ENCODE assay signal across 1 cellular context in the genomic region with DNA sequence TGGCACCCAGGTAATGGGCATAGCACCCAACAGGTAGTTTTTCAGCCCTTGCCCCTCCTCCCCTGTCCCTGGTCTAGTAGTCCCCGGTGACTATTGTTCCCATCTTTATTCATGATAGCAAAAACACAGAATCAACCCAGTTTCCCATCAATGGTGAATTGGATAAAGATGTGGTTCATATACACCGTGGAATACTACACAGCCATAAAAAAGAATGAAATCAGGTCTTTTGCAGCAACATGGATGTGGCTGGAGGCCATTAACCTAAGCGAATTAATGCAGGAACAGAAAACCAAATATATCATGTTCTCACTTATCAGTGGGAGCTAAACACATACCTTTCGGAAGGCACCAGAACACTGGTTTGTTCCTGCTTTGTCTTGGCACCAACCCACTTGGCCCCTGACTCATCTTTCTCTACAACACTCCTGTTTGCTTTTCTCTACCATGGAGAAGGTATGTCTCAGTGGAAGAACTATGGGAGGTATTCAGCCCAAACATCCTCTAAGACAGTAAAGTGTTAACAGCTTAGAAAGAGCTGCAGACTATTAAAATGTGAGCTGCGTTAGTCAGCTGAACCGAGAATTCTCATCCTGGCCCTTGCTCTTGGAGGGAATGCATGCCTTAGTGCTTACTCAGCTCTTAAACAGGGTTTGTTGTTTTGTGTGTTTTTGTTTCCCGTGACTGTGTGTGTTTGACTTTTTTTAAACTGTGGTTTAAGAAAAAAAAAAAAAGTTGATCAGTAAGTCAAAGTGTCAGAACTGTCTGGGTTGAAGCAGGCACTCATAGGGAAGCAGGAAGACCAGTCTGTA.
TF ChIP-seq lines count a peak whose summit lies in the region.

No MANE protein-coding gene starts in this region.

TF ChIP-seq in SK-N-SH, 30 proteins besides CTCF, POLR2A, EP300 and RAD21 (continued from another document):
- TF ChIP-seq FOSL2 (IDR thresholded peaks at IDR 0.05; ENCODE audit: borderline replicate concordance, low read depth) = peak; percentile 83
- TF ChIP-seq NRF1 (IDR thresholded peaks at IDR 0.05; ENCODE audit: low read depth, low read length) = no peak
- peak; percentile 53; the same call in 1 of the 2 replicates for TF ChIP-seq POLR2AphosphoS5 (IDR thresholded peaks at IDR 0.05; ENCODE audit: low read depth, low read length)
- TF ChIP-seq, protein P1, sequence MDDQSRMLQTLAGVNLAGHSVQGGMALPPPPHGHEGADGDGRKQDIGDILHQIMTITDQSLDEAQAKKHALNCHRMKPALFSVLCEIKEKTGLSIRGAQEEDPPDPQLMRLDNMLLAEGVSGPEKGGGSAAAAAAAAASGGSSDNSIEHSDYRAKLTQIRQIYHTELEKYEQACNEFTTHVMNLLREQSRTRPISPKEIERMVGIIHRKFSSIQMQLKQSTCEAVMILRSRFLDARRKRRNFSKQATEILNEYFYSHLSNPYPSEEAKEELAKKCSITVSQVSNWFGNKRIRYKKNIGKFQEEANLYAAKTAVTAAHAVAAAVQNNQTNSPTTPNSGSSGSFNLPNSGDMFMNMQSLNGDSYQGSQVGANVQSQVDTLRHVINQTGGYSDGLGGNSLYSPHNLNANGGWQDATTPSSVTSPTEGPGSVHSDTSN (IDR thresholded peaks at IDR 0.05) = peak; percentile 75
- TF ChIP-seq SIN3A (IDR thresholded peaks at IDR 0.05; ENCODE audit: borderline replicate concordance, low read depth, low read length) = peak; percentile 22; the same call in 1 of the 2 replicates
- TF ChIP-seq TEAD4 (IDR thresholded peaks at IDR 0.05; ENCODE audit: borderline replicate concordance, insufficient read depth) = peak; percentile 80
- no peak for TF ChIP-seq RFX5 (IDR thresholded peaks at IDR 0.05; ENCODE audit: low read length)
- TF ChIP-seq RXRA (IDR thresholded peaks at IDR 0.05; ENCODE audit: borderline replicate concordance, low read depth) = peak; percentile 70; the same call in 1 of the 2 replicates
- TF ChIP-seq NFIC (IDR thresholded peaks at IDR 0.05; ENCODE audit: borderline replicate concordance) = peak; percentile 85
- no peak for TF ChIP-seq EZH2phosphoT487 (IDR thresholded peaks at IDR 0.05; ENCODE audit: borderline replicate concordance, low read depth)
- TF ChIP-seq, protein P2, sequence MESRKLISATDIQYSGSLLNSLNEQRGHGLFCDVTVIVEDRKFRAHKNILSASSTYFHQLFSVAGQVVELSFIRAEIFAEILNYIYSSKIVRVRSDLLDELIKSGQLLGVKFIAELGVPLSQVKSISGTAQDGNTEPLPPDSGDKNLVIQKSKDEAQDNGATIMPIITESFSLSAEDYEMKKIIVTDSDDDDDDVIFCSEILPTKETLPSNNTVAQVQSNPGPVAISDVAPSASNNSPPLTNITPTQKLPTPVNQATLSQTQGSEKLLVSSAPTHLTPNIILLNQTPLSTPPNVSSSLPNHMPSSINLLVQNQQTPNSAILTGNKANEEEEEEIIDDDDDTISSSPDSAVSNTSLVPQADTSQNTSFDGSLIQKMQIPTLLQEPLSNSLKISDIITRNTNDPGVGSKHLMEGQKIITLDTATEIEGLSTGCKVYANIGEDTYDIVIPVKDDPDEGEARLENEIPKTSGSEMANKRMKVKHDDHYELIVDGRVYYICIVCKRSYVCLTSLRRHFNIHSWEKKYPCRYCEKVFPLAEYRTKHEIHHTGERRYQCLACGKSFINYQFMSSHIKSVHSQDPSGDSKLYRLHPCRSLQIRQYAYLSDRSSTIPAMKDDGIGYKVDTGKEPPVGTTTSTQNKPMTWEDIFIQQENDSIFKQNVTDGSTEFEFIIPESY (IDR thresholded peaks at IDR 0.05; ENCODE audit: borderline replicate concordance, low read depth) = peak; percentile 68; the same call in 1 of the 2 replicates
- TF ChIP-seq MEF2A (IDR thresholded peaks at IDR 0.05; ENCODE audit: borderline replicate concordance, low read depth) = peak; percentile 68
- TF ChIP-seq YY1 (IDR thresholded peaks at IDR 0.05; ENCODE audit: low read depth) = no peak
- no peak for TF ChIP-seq MXI1 (IDR thresholded peaks at IDR 0.05; ENCODE audit: low read depth, low read length)
- TF ChIP-seq CHD2 (IDR thresholded peaks at IDR 0.05; ENCODE audit: low read length, partially characterized antibody) = no peak
- TF ChIP-seq, protein P3, sequence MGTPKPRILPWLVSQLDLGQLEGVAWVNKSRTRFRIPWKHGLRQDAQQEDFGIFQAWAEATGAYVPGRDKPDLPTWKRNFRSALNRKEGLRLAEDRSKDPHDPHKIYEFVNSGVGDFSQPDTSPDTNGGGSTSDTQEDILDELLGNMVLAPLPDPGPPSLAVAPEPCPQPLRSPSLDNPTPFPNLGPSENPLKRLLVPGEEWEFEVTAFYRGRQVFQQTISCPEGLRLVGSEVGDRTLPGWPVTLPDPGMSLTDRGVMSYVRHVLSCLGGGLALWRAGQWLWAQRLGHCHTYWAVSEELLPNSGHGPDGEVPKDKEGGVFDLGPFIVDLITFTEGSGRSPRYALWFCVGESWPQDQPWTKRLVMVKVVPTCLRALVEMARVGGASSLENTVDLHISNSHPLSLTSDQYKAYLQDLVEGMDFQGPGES (IDR thresholded peaks at IDR 0.05; ENCODE audit: low read depth, low read length) = no peak
- TF ChIP-seq, protein P4, sequence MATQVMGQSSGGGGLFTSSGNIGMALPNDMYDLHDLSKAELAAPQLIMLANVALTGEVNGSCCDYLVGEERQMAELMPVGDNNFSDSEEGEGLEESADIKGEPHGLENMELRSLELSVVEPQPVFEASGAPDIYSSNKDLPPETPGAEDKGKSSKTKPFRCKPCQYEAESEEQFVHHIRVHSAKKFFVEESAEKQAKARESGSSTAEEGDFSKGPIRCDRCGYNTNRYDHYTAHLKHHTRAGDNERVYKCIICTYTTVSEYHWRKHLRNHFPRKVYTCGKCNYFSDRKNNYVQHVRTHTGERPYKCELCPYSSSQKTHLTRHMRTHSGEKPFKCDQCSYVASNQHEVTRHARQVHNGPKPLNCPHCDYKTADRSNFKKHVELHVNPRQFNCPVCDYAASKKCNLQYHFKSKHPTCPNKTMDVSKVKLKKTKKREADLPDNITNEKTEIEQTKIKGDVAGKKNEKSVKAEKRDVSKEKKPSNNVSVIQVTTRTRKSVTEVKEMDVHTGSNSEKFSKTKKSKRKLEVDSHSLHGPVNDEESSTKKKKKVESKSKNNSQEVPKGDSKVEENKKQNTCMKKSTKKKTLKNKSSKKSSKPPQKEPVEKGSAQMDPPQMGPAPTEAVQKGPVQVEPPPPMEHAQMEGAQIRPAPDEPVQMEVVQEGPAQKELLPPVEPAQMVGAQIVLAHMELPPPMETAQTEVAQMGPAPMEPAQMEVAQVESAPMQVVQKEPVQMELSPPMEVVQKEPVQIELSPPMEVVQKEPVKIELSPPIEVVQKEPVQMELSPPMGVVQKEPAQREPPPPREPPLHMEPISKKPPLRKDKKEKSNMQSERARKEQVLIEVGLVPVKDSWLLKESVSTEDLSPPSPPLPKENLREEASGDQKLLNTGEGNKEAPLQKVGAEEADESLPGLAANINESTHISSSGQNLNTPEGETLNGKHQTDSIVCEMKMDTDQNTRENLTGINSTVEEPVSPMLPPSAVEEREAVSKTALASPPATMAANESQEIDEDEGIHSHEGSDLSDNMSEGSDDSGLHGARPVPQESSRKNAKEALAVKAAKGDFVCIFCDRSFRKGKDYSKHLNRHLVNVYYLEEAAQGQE (IDR thresholded peaks at IDR 0.05; ENCODE audit: low read depth, low read length) = peak; percentile 46; the same call in 1 of the 2 replicates
- no peak for TF ChIP-seq GATA2 (CRISPR knock-in tag; IDR thresholded peaks at IDR 0.05)
- TF ChIP-seq JUND (IDR thresholded peaks at IDR 0.05) = peak; percentile 94
